Comparison of ENCODE assay signal across 10 cellular contexts in genomic region chr22:32020117-32020516, GRCh38. TPM values are rescaled to one million over a fixed set of nuclear protein-coding genes. Genes with fewer than 3 reads are reported as not detected.
DNase-seq lines count a peak whose midpoint lies in the region; ATAC-seq and TF ChIP-seq lines count a peak whose summit lies in the region.
"Had no signal": no experiment of that assay in that cellular context is flagged by ENCODE, and none has a peak within 500 bp of the region (broad histone marks: within the 10 kb centered on the region; RNA-seq: fewer than 3 reads in every experiment).

No MANE protein-coding gene starts in this region.

- H3K4me3 ChIP-seq in SJSA1 (no peak overlapping the region), fibroblast of the aortic adventitia (ENCODE audit: low read depth, low read length) (no peak overlapping the region), A673 (ENCODE audit: low read depth, low read length, poor library complexity, severe bottlenecking) (no peak overlapping the region)

- H3K9me3 ChIP-seq in SJSA1 (replicated peaks) (no peaks in the 10 kb centered on the region; the same call in 1 of the 2 replicates), A673 (ENCODE audit: low read depth, low read length, poor library complexity, severe bottlenecking) (no peaks in the 10 kb centered on the region)

- no peak for DNase-seq in activated T-cell treated with anti-CD3 and anti-CD28 coated beads, Interleukin-2, amount 50 U/mL, for 4 hours
- no peak for DNase-seq in activated T-cell treated with anti-CD3 and anti-CD28 coated beads, Interleukin-2, amount 50 U/mL, for 48 hours
- DNase-seq in SJSA1 (ENCODE audit: low read depth in 1 of 2, low spot score in 2 of 2) (peak in 1 of 2 experiments; percentile 84), fibroblast of the aortic adventitia (ENCODE audit: low read depth) (peak; percentile 69), NCI-H1092 treated with DMSO at 0.1 percent for 48 hours (lab: John Stamatoyannopoulos, UW) (no peak), A673 (ENCODE audit: low spot score) (no peak), caudate nucleus (lab: John Stamatoyannopoulos, UW) (no peak)
- no peak for DNase-seq in stimulated activated effector memory CD8-positive, alpha-beta T cell treated with anti-CD3 and anti-CD28 coated beads, Interleukin-12 subunit alpha, Interleukin-12 subunit beta, amount 100 ng/mL, for 72 hours (ENCODE audit: low spot score in 2 of 2)
- DNase-seq: activated CD4-positive, alpha-beta memory T cell treated with anti-CD3 and anti-CD28 coated beads, Interleukin-2, amount 10 ng/mL, durations not matched to agents 7 days and 5 days; NCI-H446 treated with DMSO at 0.1 percent for 48 hours had no signal

- H3K4me1 ChIP-seq in SJSA1 (replicated peaks) = peaks cover 8% of the 10 kb centered on the region
- H3K4me1 ChIP-seq in A673 (ENCODE audit: insufficient read depth, low read length, poor library complexity, severe bottlenecking) = no peaks in the 10 kb centered on the region

- CTCF ChIA-PET in A673 (lab: Charles Lee) = no interaction called here

- 0 out of 2 replicates have a peak, but pooled peaks cover 4% of the 10 kb centered on the region for H3K27me3 ChIP-seq in SJSA1 (replicated peaks)
- peaks cover 6% of the 10 kb centered on the region for H3K27me3 ChIP-seq in A673 (replicated peaks; ENCODE audit: insufficient read depth, low read depth, low read length, poor library complexity)

- TF ChIP-seq CTCF in fibroblast of the aortic adventitia (IDR thresholded peaks at IDR 0.05; ENCODE audit: insufficient read depth, low read length) (no peak), A673 (conservative IDR thresholded peaks at IDR 0.05; ENCODE audit: low read depth, low read length) (no peak)

- POLR2A ChIA-PET in A673 (lab: Charles Lee; ENCODE audit: low non-redundant PET) = no interaction called here

- H3K27ac ChIP-seq in SJSA1 = 0 out of 2 replicates have a peak overlapping the region, but pooled peaks have one; percentile 13
- no peak overlapping the region for H3K27ac ChIP-seq in A673 (ENCODE audit: low read depth, low read length, poor library complexity, severe bottlenecking)
- H3K27ac ChIP-seq in caudate nucleus (ENCODE audit: low read depth, low read length) = no peak overlapping the region

- no peaks in the 10 kb centered on the region for H3K36me3 Mint-ChIP-seq in activated T-cell treated with anti-CD3 and anti-CD28 coated beads, Interleukin-2, amount 50 U/mL, for 4 hours (ENCODE audit: insufficient read depth)
- H3K36me3 Mint-ChIP-seq in stimulated activated effector memory CD8-positive, alpha-beta T cell treated with anti-CD3 and anti-CD28 coated beads, Interleukin-12 subunit alpha, Interleukin-12 subunit beta, amount 100 ng/mL, for 72 hours = no peaks in the 10 kb centered on the region

- BruUV-seq in A673 (replicated peaks; lab: Mats Ljungman, UMichigan) = no TSS peak

- H3K27me3 Mint-ChIP-seq in activated T-cell treated with anti-CD3 and anti-CD28 coated beads, Interleukin-2, amount 50 U/mL, for 4 hours (ENCODE audit: low read depth) = peaks cover 29% of the 10 kb centered on the region

- no peak overlapping the region for H3K27ac Mint-ChIP-seq in stimulated activated effector memory CD8-positive, alpha-beta T cell treated with anti-CD3 and anti-CD28 coated beads, Interleukin-12 subunit alpha, Interleukin-12 subunit beta, amount 100 ng/mL, for 72 hours
- H3K27ac Mint-ChIP-seq: activated CD4-positive, alpha-beta memory T cell treated with anti-CD3 and anti-CD28 coated beads, Interleukin-2, amount 10 ng/mL, durations not matched to agents 7 days and 5 days had no signal

- H3K9me3 Mint-ChIP-seq in activated T-cell treated with anti-CD3 and anti-CD28 coated beads, Interleukin-2, amount 50 U/mL, for 4 hours = peaks cover 7% of the 10 kb centered on the region
- no peaks in the 10 kb centered on the region for H3K9me3 Mint-ChIP-seq in stimulated activated effector memory CD8-positive, alpha-beta T cell treated with anti-CD3 and anti-CD28 coated beads, Interleukin-12 subunit alpha, Interleukin-12 subunit beta, amount 100 ng/mL, for 72 hours

- H3K4me3 Mint-ChIP-seq in activated T-cell treated with anti-CD3 and anti-CD28 coated beads, Interleukin-2, amount 50 U/mL, for 4 hours = no peak overlapping the region
- H3K4me3 Mint-ChIP-seq in stimulated activated effector memory CD8-positive, alpha-beta T cell treated with anti-CD3 and anti-CD28 coated beads, Interleukin-12 subunit alpha, Interleukin-12 subunit beta, amount 100 ng/mL, for 72 hours = no peak overlapping the region
- H3K4me3 Mint-ChIP-seq: activated CD4-positive, alpha-beta memory T cell treated with anti-CD3 and anti-CD28 coated beads, Interleukin-2, amount 10 ng/mL, durations not matched to agents 7 days and 5 days had no signal

- H3K4me1 Mint-ChIP-seq in activated T-cell treated with anti-CD3 and anti-CD28 coated beads, Interleukin-2, amount 50 U/mL, for 4 hours (ENCODE audit: low read depth) = peaks cover 6% of the 10 kb centered on the region
- H3K4me1 Mint-ChIP-seq in stimulated activated effector memory CD8-positive, alpha-beta T cell treated with anti-CD3 and anti-CD28 coated beads, Interleukin-12 subunit alpha, Interleukin-12 subunit beta, amount 100 ng/mL, for 72 hours = peaks cover 10% of the 10 kb centered on the region

- H3K36me3 ChIP-seq in SJSA1 (no peaks in the 10 kb centered on the region), A673 (ENCODE audit: insufficient read depth, low read length, poor library complexity, severe bottlenecking) (no peaks in the 10 kb centered on the region)

- peak; percentile 63 to 77 for ATAC-seq in activated T-cell treated with anti-CD3 and anti-CD28 coated beads, Interleukin-2, amount 50 U/mL, for 4 hours
- ATAC-seq in stimulated activated effector memory CD8-positive, alpha-beta T cell treated with anti-CD3 and anti-CD28 coated beads, Interleukin-12 subunit alpha, Interleukin-12 subunit beta, amount 100 ng/mL, for 72 hours = peak; percentile 80

- intact Hi-C loops in A673 (cut with micrococcal nuclease; ENCODE audit: unreplicated experiment) = no loop called here

RNA-seq across cellular contexts. Expression of gene SLC5A1, which starts 22.9 kb away (rescaled TPM):
- not detected for total RNA-seq in activated T-cell treated with anti-CD3 and anti-CD28 coated beads, Interleukin-2, amount 50 U/mL, for 4 hours
- not detected in 2 replicates for total RNA-seq in SJSA1 (2014; rRNA removed; shearing (Covaris generic))
- total RNA-seq in fibroblast of the aortic adventitia (ENCODE audit: low replicate concordance) = under 0.01 and 0.25 TPM in 2 replicates
- total RNA-seq in A673 (2021) = not detected in 2 replicates
- total RNA-seq: activated CD4-positive, alpha-beta memory T cell treated with anti-CD3 and anti-CD28 coated beads, Interleukin-2, amount 10 ng/mL, durations not matched to agents 7 days and 5 days had no signal
